Comparison of ENCODE assay signal across 8 cellular contexts in genomic region chr2:180979935-180980184, GRCh38. TPM values are rescaled to one million over a fixed set of nuclear protein-coding genes. Genes with fewer than 3 reads are reported as not detected.
DNase-seq lines count a peak whose midpoint lies in the region; ATAC-seq and TF ChIP-seq lines count a peak whose summit lies in the region.

No MANE protein-coding gene starts in this region.

- intact Hi-C loops in gastrocnemius medialis (cut with DNase I; ENCODE audit: low total_unique reads): loop anchor here (5.0 kb wide), 3 partner anchors 77 to 973 kb away; partner anchors contain the start of gene CWC22

- H3K27ac ChIP-seq in foreskin keratinocyte: peak overlapping the region; percentile 61
- peak overlapping the region; percentile 80 to 92 (median 87) for H3K27ac ChIP-seq in gastrocnemius medialis

- H3K27me3 ChIP-seq in foreskin keratinocyte: no peaks in the 10 kb centered on the region
- H3K27me3 ChIP-seq in gastrocnemius medialis: no peaks in the 10 kb centered on the region

- in situ Hi-C loops in gastrocnemius medialis (cut with MboI; ENCODE audit: low sequenced_read_pairs in 4 of 4): no loop called here

- DNase-seq in foreskin keratinocyte (peak in 1 of 2 donors; percentile 49), gastrocnemius medialis (no peak), SHP77 treated with DMSO at 0.1 percent for 48 hours (lab: John Stamatoyannopoulos, UW) (no peak), DMS79 (lab: John Stamatoyannopoulos, UW) (no peak)
- no peak for DNase-seq in stimulated activated CD4-positive, alpha-beta T cell treated with anti-CD3 and anti-CD28 coated beads, Interleukin-4, amount 100 ng/mL, for 4 hours

- H3K9me3 ChIP-seq in gastrocnemius medialis: no peaks in the 10 kb centered on the region

- TF ChIP-seq POLR2A in gastrocnemius medialis (IDR thresholded peaks at IDR 0.05): no peak

- peak overlapping the region; percentile 67 for H3K4me3 ChIP-seq in GM12875 (ENCODE audit: low read depth, low read length)
- peak overlapping the region; percentile 61 for H3K4me3 ChIP-seq in WI38 (ENCODE audit: low read depth, low read length)
- H3K4me3 ChIP-seq in gastrocnemius medialis: peak overlapping the region; percentile 65 to 87 (median 75)

- no peak for TF ChIP-seq CTCF in GM12875 (IDR thresholded peaks at IDR 0.05; ENCODE audit: borderline replicate concordance, insufficient read depth, low read depth, low read length)
- TF ChIP-seq CTCF in WI38 (IDR thresholded peaks at IDR 0.05; ENCODE audit: low read depth, low read length): no peak
- TF ChIP-seq CTCF in foreskin keratinocyte (conservative IDR thresholded peaks at IDR 0.05): no peak
- no peak for TF ChIP-seq CTCF in gastrocnemius medialis (IDR thresholded peaks at IDR 0.05 in 4 of 5, conservative IDR thresholded peaks at IDR 0.05 in 1 of 5)

- ATAC-seq in foreskin keratinocyte: no peak
- ATAC-seq in gastrocnemius medialis: peak in 1 of 2 donors; percentile 17
- ATAC-seq in HG03139 (IDR thresholded peaks at IDR 0.05; ENCODE audit: unreplicated experiment): no peak

- H3K36me3 ChIP-seq in gastrocnemius medialis: no peaks in the 10 kb centered on the region

- peaks cover 14% of the 10 kb centered on the region for H3K4me1 ChIP-seq in foreskin keratinocyte
- peaks cover 30 to 34% of the 10 kb centered on the region in 2 donors for H3K4me1 ChIP-seq in gastrocnemius medialis

RNA-seq across cellular contexts. Expression of gene UBE2E3, which starts 0.5 kb away (rescaled TPM):
- total RNA-seq in foreskin keratinocyte (61.3 and 72.3 TPM in 2 replicates), gastrocnemius medialis (100 to 1,000 TPM in 1 of 4 donors, 10 to 100 TPM in 3; 84.0 to 120 (median 86.4) TPM)
- polyA plus RNA-seq in foreskin keratinocyte: 85.4 and 89.0 TPM in 2 replicates
